ENCODE assay signal across 9 cellular contexts in the genomic region with DNA sequence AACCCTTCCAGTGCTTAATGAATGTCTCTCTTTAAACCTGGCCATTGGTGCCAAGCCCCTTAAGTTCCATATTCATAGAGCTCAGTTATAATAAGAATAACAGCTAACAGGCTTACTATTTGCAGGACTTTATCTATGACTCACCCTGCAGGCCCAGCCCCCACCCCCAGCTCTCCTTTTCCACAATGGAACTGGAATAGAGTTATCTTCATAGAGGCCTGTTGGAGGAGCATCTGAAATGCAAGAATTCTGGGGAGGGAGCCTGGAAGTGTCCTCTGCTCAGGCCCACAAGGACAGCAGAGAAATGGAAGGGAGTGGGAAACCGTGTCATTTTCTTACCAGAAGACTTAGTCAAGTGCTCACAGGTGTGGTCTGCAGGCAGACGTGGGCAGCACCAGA. TPM values are rescaled to one million over a fixed set of nuclear protein-coding genes. Genes with fewer than 3 reads are reported as not detected.
A peak's percentile ranks its signal among the peaks of the same experiment; 100 is the strongest.
DNase-seq lines count a peak whose midpoint lies in the region; ATAC-seq, FAIRE-seq and TF ChIP-seq lines count a peak whose summit lies in the region.
"Had no signal": no experiment of that assay in that cellular context is flagged by ENCODE, and none has a peak within 500 bp of the region (broad histone marks: within the 10 kb centered on the region; RNA-seq: fewer than 3 reads in every experiment).

No MANE protein-coding gene starts in this region.

- H3K9ac ChIP-seq in astrocyte (ENCODE audit: low read length) (peak overlapping the region; percentile 20), kidney (ENCODE audit: low read length in 2 of 2) (no peak overlapping the region)

- intact Hi-C loops in kidney (cut with DNase I) = no loop called here

- no peaks in the 10 kb centered on the region for H3K9me3 ChIP-seq in astrocyte (ENCODE audit: insufficient read depth, low read depth, low read length)
- H3K9me3 ChIP-seq in kidney (ENCODE audit: control insufficient read depth in 1 of 2, low read length in 2 of 2) = no peaks in the 10 kb centered on the region

- no peaks in the 10 kb centered on the region for H3K36me3 Mint-ChIP-seq in astrocyte (ENCODE audit: low read depth, unreplicated experiment)

- no peaks in the 10 kb centered on the region for H3K79me2 ChIP-seq in astrocyte (ENCODE audit: insufficient read depth, low read length)

- H2AFZ ChIP-seq in astrocyte (ENCODE audit: low read depth, low read length) = no peak overlapping the region

- ATAC-seq in HG03135 (IDR thresholded peaks at IDR 0.05; ENCODE audit: unreplicated experiment) = peak; percentile 5
- no peak for ATAC-seq in GM19455 (IDR thresholded peaks at IDR 0.05; ENCODE audit: unreplicated experiment)
- ATAC-seq in HG03045 (IDR thresholded peaks at IDR 0.05; ENCODE audit: unreplicated experiment) = no peak

- peaks cover 34% of the 10 kb centered on the region for H3K27me3 ChIP-seq in astrocyte (ENCODE audit: insufficient read depth, low read length)

- H3K4me3 Mint-ChIP-seq in astrocyte (ENCODE audit: unreplicated experiment) = peak overlapping the region; percentile 37

- no peaks in the 10 kb centered on the region for H3K36me3 ChIP-seq in astrocyte (ENCODE audit: insufficient read depth, low read length)
- H3K36me3 ChIP-seq in kidney (ENCODE audit: control insufficient read depth in 1 of 2, insufficient read depth in 2 of 2, low read length in 2 of 2) = no peaks in the 10 kb centered on the region

- peaks cover 10% of the 10 kb centered on the region for H3K27me3 Mint-ChIP-seq in astrocyte (ENCODE audit: low read depth, unreplicated experiment)

- H3K27ac Mint-ChIP-seq in astrocyte (ENCODE audit: unreplicated experiment) = peak overlapping the region; percentile 86

- peak overlapping the region; percentile 67 for H3K4me2 ChIP-seq in astrocyte (ENCODE audit: low read length)

- peaks cover 4% of the 10 kb centered on the region for H4K20me1 ChIP-seq in astrocyte (ENCODE audit: insufficient read depth, low read length)

- peak overlapping the region; percentile 38 for H3K27ac ChIP-seq in astrocyte (ENCODE audit: low read depth, low read length)
- peak overlapping the region in 1 of 2 donors; percentile 18 for H3K27ac ChIP-seq in kidney (ENCODE audit: low read depth in 2 of 2, low read length in 2 of 2)

- TF ChIP-seq CTCF in astrocyte (IDR thresholded peaks at IDR 0.05; ENCODE audit: insufficient read depth, low read depth, low read length) (no peak), kidney (IDR thresholded peaks at IDR 0.05; ENCODE audit: borderline replicate concordance, extremely low read depth, insufficient read depth) (no peak)

- H3K4me1 ChIP-seq in astrocyte (ENCODE audit: insufficient read depth, low read length) (peaks cover 48% of the 10 kb centered on the region), kidney (ENCODE audit: control insufficient read depth in 1 of 2, insufficient read depth in 1 of 2, low read depth in 1 of 2, low read length in 2 of 2) (peaks cover 12 to 15% of the 10 kb centered on the region in 2 donors)

- FAIRE-seq in astrocyte (lab: Jason Lieb, UNC) (no peak), kidney (lab: Jason Lieb, UNC) (no peak)
- FAIRE-seq: endometrium had no signal

- no peak overlapping the region for H3K4me3 ChIP-seq in astrocyte (ENCODE audit: insufficient read depth, low read depth, low read length)
- H3K4me3 ChIP-seq in kidney (ENCODE audit: low read length in 2 of 2) = no peak overlapping the region

- peak; percentile 26 for DNase-seq in AG08395 (ENCODE audit: low spot score)
- peak; percentile 65 for DNase-seq in astrocyte (ENCODE audit: low read depth)
- peak; percentile 65 for DNase-seq in kidney
- DNase-seq in stimulated activated naive CD4-positive, alpha-beta T cell (lab: John Stamatoyannopoulos, UW) = no peak
- no peak for DNase-seq in NCI-H2196 (lab: John Stamatoyannopoulos, UW; ENCODE audit: unreplicated experiment)

- no peaks in the 10 kb centered on the region for H3K9me3 Mint-ChIP-seq in astrocyte (ENCODE audit: unreplicated experiment)

- peaks cover 65% of the 10 kb centered on the region for H3K4me1 Mint-ChIP-seq in astrocyte (ENCODE audit: low read depth, unreplicated experiment)

RNA-seq across cellular contexts. Expression of gene SEMA5B, which starts 52.8 kb away (rescaled TPM):
- total RNA-seq in astrocyte = 1.0 and 2.1 TPM in 2 replicates
- 8.4 TPM for total RNA-seq in kidney
- polyA plus RNA-seq in kidney (ENCODE audit: insufficient read depth, low read depth, low replicate concordance) = 6.6 TPM

Comparison
In these comparisons a context has a peak if more than half of its experiments do, and no peak if none do; other contexts are left out.
1. DNase-seq: peak in AG08395 (single experiment), astrocyte (single experiment) and kidney (single experiment); none in stimulated activated naive CD4-positive, alpha-beta T cell (0 of 6) and NCI-H2196 (single experiment).